ENCODE assay signal across 9 cellular contexts in genomic region chr12:29783773-29784666, GRCh38. TPM values are rescaled to one million over a fixed set of nuclear protein-coding genes. Genes with fewer than 3 reads are reported as not detected.
A peak's percentile ranks its signal among the peaks of the same experiment; 100 is the strongest.
DNase-seq lines count a peak whose midpoint lies in the region; ATAC-seq and TF ChIP-seq lines count a peak whose summit lies in the region.
"Had no signal": no experiment of that assay in that cellular context is flagged by ENCODE, and none has a peak within 500 bp of the region (broad histone marks: within the 10 kb centered on the region; RNA-seq: fewer than 3 reads in every experiment).

TMTC1 (minus strand) TSS chr12:29783942; CDS start chr12:29783751, 191 bp downstream.

- ATAC-seq in Right ventricle myocardium superior (ENCODE audit: poor library complexity), result peak; percentile 91
- peak; percentile 59 for ATAC-seq in omental fat pad (ENCODE audit: low FRiP score)
- no peak for ATAC-seq in HG03378 (IDR thresholded peaks at IDR 0.05; ENCODE audit: unreplicated experiment)

- peak; percentile 17 for DNase-seq in NCI-H2029 (lab: John Stamatoyannopoulos, UW)
- no peak for DNase-seq in NCI-H2029 treated with DMSO at 0.1 percent for 48 hours (lab: John Stamatoyannopoulos, UW)
- DNase-seq in HuH-7.5 (ENCODE audit: low spot score), result peak; percentile 50
- no peak for DNase-seq in activated T-helper 2 cell treated with anti-CD3 and anti-CD28 coated beads, Interferon-gamma antibody, Interleukin-2, Interleukin-4, amounts not matched to agents 10 μg/mL and 5 μg/mL and 100 μg/mL, durations not matched to agents 14 hours and 24 hours and 36 hours (ENCODE audit: low spot score)
- DNase-seq in Right ventricle myocardium superior, result peak; percentile 91
- no peak for DNase-seq in omental fat pad (ENCODE audit: low spot score)
- no peak for DNase-seq in activated CD4-positive, CD25-positive, alpha-beta regulatory T cell treated with anti-CD3 and anti-CD28 coated beads, Interleukin-2, amount 50 U/mL, for 72 hours
- DNase-seq: CD4-positive, CD25-positive, alpha-beta regulatory T cell had no signal

- H3K9me3 Mint-ChIP-seq in activated T-helper 2 cell treated with anti-CD3 and anti-CD28 coated beads, Interferon-gamma antibody, Interleukin-2, Interleukin-4, amounts not matched to agents 10 μg/mL and 5 μg/mL and 100 μg/mL, durations not matched to agents 14 hours and 24 hours and 36 hours, result no peaks in the 10 kb centered on the region

- no peak within 1 kb of the TSS for H3K27ac Mint-ChIP-seq in activated T-helper 2 cell treated with anti-CD3 and anti-CD28 coated beads, Interferon-gamma antibody, Interleukin-2, Interleukin-4, amounts not matched to agents 10 μg/mL and 5 μg/mL and 100 μg/mL, durations not matched to agents 14 hours and 24 hours and 36 hours
- H3K27ac Mint-ChIP-seq: CD4-positive, CD25-positive, alpha-beta regulatory T cell had no signal

- intact Hi-C loops in activated T-helper 2 cell treated with anti-CD3 and anti-CD28 coated beads, Interferon-gamma antibody, Interleukin-2, Interleukin-4, amounts not matched to agents 10 μg/mL and 5 μg/mL and 100 μg/mL, durations not matched to agents 14 hours and 24 hours and 36 hours (cut with micrococcal nuclease), result no loop called here
- intact Hi-C loops in Right ventricle myocardium superior (cut with DNase I), result loop anchor here (10.0 kb wide), 2 partner anchors 139 to 229 kb away; no protein-coding TSS in a partner anchor

- peaks cover 14% of the 10 kb centered on the region for H3K4me1 Mint-ChIP-seq in activated T-helper 2 cell treated with anti-CD3 and anti-CD28 coated beads, Interferon-gamma antibody, Interleukin-2, Interleukin-4, amounts not matched to agents 10 μg/mL and 5 μg/mL and 100 μg/mL, durations not matched to agents 14 hours and 24 hours and 36 hours (ENCODE audit: low read depth)
- H3K4me1 Mint-ChIP-seq: CD4-positive, CD25-positive, alpha-beta regulatory T cell had no signal

- H3K36me3 Mint-ChIP-seq in activated T-helper 2 cell treated with anti-CD3 and anti-CD28 coated beads, Interferon-gamma antibody, Interleukin-2, Interleukin-4, amounts not matched to agents 10 μg/mL and 5 μg/mL and 100 μg/mL, durations not matched to agents 14 hours and 24 hours and 36 hours (ENCODE audit: low read depth), result no peaks in the 10 kb centered on the region
- H3K36me3 Mint-ChIP-seq: CD4-positive, CD25-positive, alpha-beta regulatory T cell had no signal

- TF ChIP-seq CTCF in omental fat pad (IDR thresholded peaks at IDR 0.05), result no peak

- peaks cover 46% of the 10 kb centered on the region for H3K27me3 Mint-ChIP-seq in activated T-helper 2 cell treated with anti-CD3 and anti-CD28 coated beads, Interferon-gamma antibody, Interleukin-2, Interleukin-4, amounts not matched to agents 10 μg/mL and 5 μg/mL and 100 μg/mL, durations not matched to agents 14 hours and 24 hours and 36 hours (ENCODE audit: low read depth)

- H3K4me3 Mint-ChIP-seq in activated T-helper 2 cell treated with anti-CD3 and anti-CD28 coated beads, Interferon-gamma antibody, Interleukin-2, Interleukin-4, amounts not matched to agents 10 μg/mL and 5 μg/mL and 100 μg/mL, durations not matched to agents 14 hours and 24 hours and 36 hours (ENCODE audit: low read depth), result peak within 1 kb of the TSS; percentile 63

RNA-seq across cellular contexts. Expression of gene TMTC1, which starts in this region (rescaled TPM):
- total RNA-seq in activated T-helper 2 cell treated with anti-CD3 and anti-CD28 coated beads, Interferon-gamma antibody, Interleukin-2, Interleukin-4, amounts not matched to agents 10 μg/mL and 5 μg/mL and 100 μg/mL, durations not matched to agents 14 hours and 24 hours and 36 hours, result 1.4 TPM in 2 replicates
- total RNA-seq in Right ventricle myocardium superior, result 29.1 TPM
- 100 to 1,000 TPM in 2 of 4 donors, 10 to 100 TPM in 2; 83.9 to 169 (median 96.9) TPM for total RNA-seq in omental fat pad
- total RNA-seq: CD4-positive, CD25-positive, alpha-beta regulatory T cell had no signal

Comparison
In these comparisons a context has a peak if more than half of its experiments do, and no peak if none do; other contexts are left out.
1. RNA of gene TMTC1 (total RNA-seq): 83.9 to 169 TPM in omental fat pad and 29.1 TPM in Right ventricle myocardium superior (single experiment); 1.4 TPM in activated T-helper 2 cell treated with anti-CD3 and anti-CD28 coated beads, Interferon-gamma antibody, Interleukin-2, Interleukin-4, amounts not matched to agents 10 μg/mL and 5 μg/mL and 100 μg/mL, durations not matched to agents 14 hours and 24 hours and 36 hours; every median in the first group is over 10 times any median in the second.
2. DNase-seq: peak in NCI-H2029 (single experiment), HuH-7.5 (single experiment) and Right ventricle myocardium superior (single experiment); none in NCI-H2029 treated with DMSO at 0.1 percent for 48 hours (single experiment), activated T-helper 2 cell treated with anti-CD3 and anti-CD28 coated beads, Interferon-gamma antibody, Interleukin-2, Interleukin-4, amounts not matched to agents 10 μg/mL and 5 μg/mL and 100 μg/mL, durations not matched to agents 14 hours and 24 hours and 36 hours (single experiment), omental fat pad (single experiment) and activated CD4-positive, CD25-positive, alpha-beta regulatory T cell treated with anti-CD3 and anti-CD28 coated beads, Interleukin-2, amount 50 U/mL, for 72 hours (single experiment).